In genomic region chr14:102927878-102928411, GRCh38 we compare ENCODE assay signal across 9 cellular contexts. TPM values are rescaled to one million over a fixed set of nuclear protein-coding genes. Genes with fewer than 3 reads are reported as not detected.
DNase-seq lines count a peak whose midpoint lies in the region; ATAC-seq and TF ChIP-seq lines count a peak whose summit lies in the region.
"Had no signal": no experiment of that assay in that cellular context is flagged by ENCODE, and none has a peak within 500 bp of the region (broad histone marks: within the 10 kb centered on the region; RNA-seq: fewer than 3 reads in every experiment).

No MANE protein-coding gene starts in this region.

- H4K20me1 ChIP-seq in KMS-11 (ENCODE audit: insufficient read depth) (no peaks in the 10 kb centered on the region), osteoblast (ENCODE audit: insufficient read depth, low read length) (peaks cover 22% of the 10 kb centered on the region)

- H3K9me3 ChIP-seq in osteoblast (ENCODE audit: low read depth, low read length) (no peaks in the 10 kb centered on the region), body of pancreas (no peaks in the 10 kb centered on the region)

- no peaks in the 10 kb centered on the region for H3K27me3 ChIP-seq in KMS-11 (ENCODE audit: insufficient read depth, low read depth)
- H3K27me3 ChIP-seq in osteoblast (ENCODE audit: insufficient read depth, low read length) = peaks cover 77% of the 10 kb centered on the region
- peaks cover 5 to 41% of the 10 kb centered on the region in 2 donors for H3K27me3 ChIP-seq in body of pancreas

- no peaks in the 10 kb centered on the region for H3K4me1 ChIP-seq in KMS-11 (ENCODE audit: low read depth, poor library complexity, severe bottlenecking)
- H3K4me1 ChIP-seq in osteoblast (ENCODE audit: insufficient read depth, low read length) = peaks cover 6% of the 10 kb centered on the region
- peaks cover 33% of the 10 kb centered on the region for H3K4me1 ChIP-seq in body of pancreas

- H3K9ac ChIP-seq in KMS-11 = peak overlapping the region; percentile 27; the same call in 1 of the 2 replicates

- H3K79me2 ChIP-seq in KMS-11 (ENCODE audit: insufficient read depth, low read depth) = no peaks in the 10 kb centered on the region
- no peaks in the 10 kb centered on the region for H3K79me2 ChIP-seq in osteoblast (ENCODE audit: insufficient read depth, low read length)

- intact Hi-C loops in body of pancreas (cut with DNase I) (loop anchor here (10.0 kb wide), 1 partner anchor 233 kb away; no protein-coding TSS in a partner anchor), head of caudate nucleus (cut with DNase I) (no loop called here)

- H2AFZ ChIP-seq in KMS-11 (ENCODE audit: low read depth) = peak overlapping the region; percentile 49; the same call in 1 of the 2 replicates
- no peak overlapping the region for H2AFZ ChIP-seq in osteoblast (ENCODE audit: low read length)

- H3K4me3 ChIP-seq in KMS-11 (IDR thresholded peaks at IDR 0.05; ENCODE audit: insufficient read depth, low read depth, low read length) (no peak overlapping the region), epithelial cell of esophagus (ENCODE audit: low read length) (peak overlapping the region; percentile 31), osteoblast (ENCODE audit: insufficient read depth, low read length) (peak overlapping the region; percentile 43), body of pancreas (no peak overlapping the region)

- H3K4me2 ChIP-seq in KMS-11 (peak overlapping the region; percentile 39; the same call in 1 of the 2 replicates), osteoblast (ENCODE audit: insufficient read depth, low read length) (peak overlapping the region; percentile 45)

- no peak for DNase-seq in epithelial cell of esophagus (ENCODE audit: low read depth)
- no peak for DNase-seq in osteoblast (ENCODE audit: insufficient read length, low spot score, missing footprints)
- no peak for DNase-seq in body of pancreas
- no peak for DNase-seq in nucleus accumbens (lab: John Stamatoyannopoulos, UW)
- no peak for DNase-seq in NOMO-1 treated with DMSO at 0.1 percent for 48 hours (lab: John Stamatoyannopoulos, UW; ENCODE audit: unreplicated experiment)
- no peak for DNase-seq in head of caudate nucleus

- TF ChIP-seq CTCF in KMS-11 (conservative IDR thresholded peaks at IDR 0.05; ENCODE audit: low read depth, low read length) = no peak
- TF ChIP-seq CTCF in epithelial cell of esophagus (IDR thresholded peaks at IDR 0.05; ENCODE audit: insufficient read depth, low read depth, low read length, missing control alignments) = no peak
- TF ChIP-seq CTCF in osteoblast (IDR thresholded peaks at IDR 0.05; ENCODE audit: extremely low read depth, low read depth, low read length) = no peak
- TF ChIP-seq CTCF in body of pancreas (IDR thresholded peaks at IDR 0.05) = no peak

- H3K36me3 ChIP-seq in KMS-11 (ENCODE audit: insufficient read depth) = no peaks in the 10 kb centered on the region
- peaks cover 1% of the 10 kb centered on the region for H3K36me3 ChIP-seq in osteoblast (ENCODE audit: insufficient read depth, low read length)
- peaks cover 0 to 1% of the 10 kb centered on the region in 2 donors for H3K36me3 ChIP-seq in body of pancreas (replicated peaks in 1 of 2; ENCODE audit: insufficient read depth in 1 of 2, low read depth in 2 of 2)

- peak; percentile 8 for ATAC-seq in GM18505 (IDR thresholded peaks at IDR 0.05; ENCODE audit: unreplicated experiment)
- no peak for ATAC-seq in body of pancreas

- TF ChIP-seq POLR2A in GM18505 (IDR thresholded peaks at IDR 0.05; ENCODE audit: borderline replicate concordance, extremely low read depth, insufficient read depth, insufficient read length) (no peak), body of pancreas (IDR thresholded peaks at IDR 0.05) (no peak)

- WGBS in body of pancreas, 2 donors = 35% methylated on average over 35 of the region's 35 CpGs; no CpG with 5 or more reads in 1 of the 2 donors

- H3K27ac ChIP-seq in KMS-11 (no peak overlapping the region), osteoblast (ENCODE audit: low read depth, low read length) (no peak overlapping the region), body of pancreas (no peak overlapping the region)

RNA-seq across cellular contexts. Expression of gene AMN, which starts 5.5 kb away (rescaled TPM):
- total RNA-seq in osteoblast (under 0.01 and 0.29 TPM in 2 replicates), body of pancreas (1 to 10 TPM in 1 of 2 donors, not detected in 1; 6.0 TPM)
- total RNA-seq: RPMI7951 had no signal

Comparison
In these comparisons a context has a peak if more than half of its experiments do, and no peak if none do; other contexts are left out.
1. H3K4me3 ChIP-seq: peak in epithelial cell of esophagus (single experiment) and osteoblast (single experiment); none in KMS-11 (single experiment) and body of pancreas (0 of 2).